ENCODE assay signal across 34 cellular contexts in genomic region chr6:159193923-159194322, GRCh38. TPM values are rescaled to one million over a fixed set of nuclear protein-coding genes. Genes with fewer than 3 reads are reported as not detected.
A peak's percentile ranks its signal among the peaks of the same experiment; 100 is the strongest.
DNase-seq lines count a peak whose midpoint lies in the region; ATAC-seq and TF ChIP-seq lines count a peak whose summit lies in the region.
"Had no signal": no experiment of that assay in that cellular context is flagged by ENCODE, and none has a peak within 500 bp of the region (broad histone marks: within the 10 kb centered on the region; RNA-seq: fewer than 3 reads in every experiment).

No MANE protein-coding gene starts in this region.

- H3K4me3 ChIP-seq in AG10803 (ENCODE audit: low read length), result no peak overlapping the region
- H3K4me3 ChIP-seq in RWPE2 (ENCODE audit: severe bottlenecking), result no peak overlapping the region
- no peak overlapping the region for H3K4me3 ChIP-seq in esophagus muscularis mucosa
- H3K4me3 ChIP-seq: GM12878, heart right ventricle, right atrium auricular region, spleen, upper lobe of right lung had no signal

- H3K36me3 ChIP-seq in RWPE2 (ENCODE audit: low read depth), result no peaks in the 10 kb centered on the region
- no peaks in the 10 kb centered on the region for H3K36me3 ChIP-seq in esophagus muscularis mucosa
- H3K36me3 ChIP-seq: heart right ventricle, right atrium auricular region, spleen, upper lobe of right lung had no signal

- H3K27ac ChIP-seq in RWPE2 (ENCODE audit: poor library complexity, severe bottlenecking) (no peak overlapping the region), foreskin keratinocyte (no peak overlapping the region), esophagus muscularis mucosa (replicated peaks in 1 of 4) (no peak overlapping the region)
- H3K27ac ChIP-seq: C4-2B, heart right ventricle, right atrium auricular region, spleen, upper lobe of right lung had no signal

- TF ChIP-seq POLR2A in esophagus muscularis mucosa (IDR thresholded peaks at IDR 0.05; ENCODE audit: low read depth), result no peak

- H3K27me3 ChIP-seq in RWPE2 (ENCODE audit: insufficient read depth, poor library complexity, severe bottlenecking), result no peaks in the 10 kb centered on the region
- H3K27me3 ChIP-seq in foreskin keratinocyte, result no peaks in the 10 kb centered on the region
- no peaks in the 10 kb centered on the region for H3K27me3 ChIP-seq in esophagus muscularis mucosa
- H3K27me3 ChIP-seq: right atrium auricular region, upper lobe of right lung had no signal

- H3K4me1 ChIP-seq in RWPE2 (ENCODE audit: insufficient read depth, poor library complexity, severe bottlenecking) (no peaks in the 10 kb centered on the region), foreskin keratinocyte (no peaks in the 10 kb centered on the region), esophagus muscularis mucosa (peaks cover 0 to 36% (median 17%) of the 10 kb centered on the region in 4 donors)
- H3K4me1 ChIP-seq: heart right ventricle, right atrium auricular region, upper lobe of right lung had no signal

- intact Hi-C loops in esophagus muscularis mucosa (cut with DNase I), result no loop called here

- ATAC-seq in RWPE2 (ENCODE audit: low read depth), result peak; percentile 21; the same call in 1 of the 3 replicates
- peak; percentile 41 for ATAC-seq in foreskin keratinocyte
- ATAC-seq in HG03095 (IDR thresholded peaks at IDR 0.05; ENCODE audit: unreplicated experiment), result no peak
- ATAC-seq in HG02852 (IDR thresholded peaks at IDR 0.05; ENCODE audit: unreplicated experiment), result no peak
- ATAC-seq: GM12878, SK-N-SH treated with all-trans-retinoic acid at 6 μM for 48 hours, upper lobe of right lung had no signal

- H3K9me3 ChIP-seq in RWPE2 (ENCODE audit: severe bottlenecking) (no peaks in the 10 kb centered on the region), esophagus muscularis mucosa (no peaks in the 10 kb centered on the region)
- H3K9me3 ChIP-seq: heart right ventricle, right atrium auricular region, spleen, upper lobe of right lung had no signal

- 68% methylated on average over 2 of the region's 2 CpGs for WGBS in esophagus muscularis mucosa

- TF ChIP-seq CTCF in AG10803 (conservative IDR thresholded peaks at IDR 0.05; ENCODE audit: low read length), result no peak
- TF ChIP-seq CTCF in RWPE2 (IDR thresholded peaks at IDR 0.05; ENCODE audit: poor library complexity, severe bottlenecking), result no peak
- no peak for TF ChIP-seq CTCF in foreskin keratinocyte (conservative IDR thresholded peaks at IDR 0.05)
- TF ChIP-seq CTCF in esophagus muscularis mucosa (IDR thresholded peaks at IDR 0.05), result no peak

- DNase-seq in AG10803 (ENCODE audit: low read depth) (peak; percentile 89), ELR (ENCODE audit: low read depth) (peak; percentile 21), RWPE2 (ENCODE audit: low spot score) (no peak), foreskin keratinocyte (peak; percentile 20 to 57), esophagus muscularis mucosa (ENCODE audit: extremely low spot score) (no peak), DMS 273 (lab: John Stamatoyannopoulos, UW; ENCODE audit: unreplicated experiment) (no peak)
- DNase-seq: activated CD4-positive, alpha-beta T cell treated with anti-CD3 and anti-CD28 coated beads for 4 hours; activated gamma-delta T cell; activated naive CD8-positive, alpha-beta T cell treated with anti-CD3 and anti-CD28 coated beads, Interleukin-2, amount 10 ng/mL, durations not matched to agents 7 days and 5 days; activated T-cell treated with anti-CD3 and anti-CD28 coated beads, Interleukin-2, amount 50 U/mL, for 24 hours; cerebellar nuclear complex; DMS79 treated with DMSO at 0.1 percent for 48 hours; GOT3; heart right ventricle; kidney glomerular epithelial cell; NCI-H1417 treated with DMSO at 0.1 percent for 48 hours; NCI-H2081 treated with DMSO at 0.1 percent for 48 hours; NCI-H345; NCI-H82; spleen; upper lobe of right lung had no signal

- TF ChIP-seq EP300 in esophagus muscularis mucosa (IDR thresholded peaks at IDR 0.05), result no peak

RNA-seq across cellular contexts. Expression of gene FNDC1, which starts 24.7 kb away (rescaled TPM):
- 0.03 and 0.04 TPM in 2 replicates for total RNA-seq in foreskin keratinocyte
- polyA plus RNA-seq in foreskin keratinocyte, result 0.01 and 0.02 TPM in 2 replicates
- 10 to 100 TPM in 1 of 4 donors, 1 to 10 TPM in 2, under 1 TPM in 1; 0.84 to 11.2 (median 2.7) TPM for total RNA-seq in esophagus muscularis mucosa
- total RNA-seq: A673; activated CD8-positive, alpha-beta memory T cell treated with anti-CD3 and anti-CD28 coated beads for 36 hours; activated naive CD8-positive, alpha-beta T cell treated with anti-CD3 and anti-CD28 coated beads, Interleukin-2, amount 10 ng/mL, durations not matched to agents 7 days and 5 days; GM12878; lung microvascular endothelial cell; MCF 10A; T-helper 2 cell treated with Interferon-gamma antibody and Interleukin-4, amounts not matched to agents 100 ng/mL and 5 ng/mL, for 36 hours had no signal
- polyA plus RNA-seq: endothelial cell of umbilical vein, GM12878, IgD-negative memory B cell had no signal

Comparison
In these comparisons a context has a peak if more than half of its experiments do, and no peak if none do; other contexts are left out.
1. DNase-seq: peak in AG10803 (single experiment), ELR (single experiment) and foreskin keratinocyte (2 of 2); none in RWPE2 (single experiment), esophagus muscularis mucosa (single experiment) and DMS 273 (single experiment).
2. ATAC-seq: peak in RWPE2 (single experiment) and foreskin keratinocyte (single experiment); none in HG03095 (single experiment) and HG02852 (single experiment).